In the genomic region with DNA sequence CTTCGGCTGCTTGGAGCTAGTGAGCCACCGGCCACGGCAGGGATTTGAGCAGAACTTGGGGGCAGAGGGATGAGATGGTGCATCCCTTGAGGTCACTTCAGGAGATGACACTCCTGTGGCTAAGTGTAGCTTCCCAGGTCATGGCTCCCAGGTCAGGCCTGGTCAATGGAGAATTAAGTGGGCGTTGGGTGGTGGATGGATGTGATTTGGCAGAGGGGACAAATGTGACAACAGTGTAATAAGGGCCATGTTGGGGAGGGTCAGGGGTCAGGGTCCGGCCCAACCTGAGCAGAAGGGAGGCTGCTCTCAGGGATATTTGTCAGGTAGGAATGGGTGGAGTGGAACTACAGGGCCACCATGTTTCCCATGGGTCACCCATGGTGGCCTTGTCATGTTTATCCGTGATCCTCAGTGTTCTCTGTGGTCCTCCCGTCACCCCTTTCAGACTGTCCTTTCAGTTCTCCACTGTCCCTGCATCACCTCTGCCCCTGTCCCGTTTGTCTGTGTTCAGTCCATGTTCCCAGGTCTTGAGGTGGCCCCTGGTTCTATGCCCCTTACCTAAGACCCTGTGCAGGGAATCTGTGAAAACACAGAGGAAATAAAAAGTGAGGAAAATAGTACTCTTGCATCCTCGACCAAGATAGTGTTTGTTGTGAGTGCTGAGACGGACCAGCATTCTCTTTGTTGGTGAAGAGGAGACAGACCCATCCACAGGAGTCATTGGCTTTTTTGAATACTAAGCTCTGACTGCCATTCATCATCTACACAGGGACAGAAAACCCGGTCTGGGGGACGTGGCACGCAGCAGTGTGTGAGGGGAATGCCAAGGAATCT, we compare ENCODE assay signal across 8 cellular contexts. TPM values are rescaled to one million over a fixed set of nuclear protein-coding genes. Genes with fewer than 3 reads are reported as not detected.
DNase-seq lines count a peak whose midpoint lies in the region; ATAC-seq and TF ChIP-seq lines count a peak whose summit lies in the region.

No MANE protein-coding gene starts in this region.

- no peak for TF ChIP-seq POLR2A in testis (IDR thresholded peaks at IDR 0.05)

- H3K4me3 ChIP-seq in adipocyte (ENCODE audit: low read length) (peak overlapping the region; percentile 95), left lung (peak overlapping the region; percentile 79 to 82), testis (peak overlapping the region; percentile 95 to 99)

- POLR2A ChIA-PET in activated CD4-positive, alpha-beta T cell treated with anti-CD3 and anti-CD28 coated beads for 36 hours (lab: Charles Lee), result interaction anchor here (1.1 kb wide), 2 partner anchors 26 to 28 kb away, joined by 3 to 5 read pairs; a partner anchor contains a TSS

- H3K27ac ChIP-seq in left lung (peak overlapping the region in 1 of 2 donors; percentile 84), testis (peak overlapping the region in 1 of 2 donors; percentile 68)

- CTCF ChIA-PET in activated CD4-positive, alpha-beta T cell treated with anti-CD3 and anti-CD28 coated beads for 36 hours (lab: Charles Lee), result interaction anchor here (0.6 to 2.4 kb wide), 2 partner anchors 10 to 62 kb away, joined by 4 to 6 read pairs; no protein-coding TSS in a partner anchor

- ATAC-seq in activated CD4-positive, alpha-beta T cell treated with anti-CD3 and anti-CD28 coated beads for 36 hours, result no peak
- ATAC-seq in left lung, result no peak
- ATAC-seq in GM21619 (IDR thresholded peaks at IDR 0.05; ENCODE audit: unreplicated experiment), result no peak
- no peak for ATAC-seq in HG03025 (IDR thresholded peaks at IDR 0.05; ENCODE audit: low FRiP score, unreplicated experiment)
- no peak for ATAC-seq in GM21737 (IDR thresholded peaks at IDR 0.05; ENCODE audit: unreplicated experiment)

- 35 to 41% methylated on average over 13 of the region's 13 CpGs for WGBS in testis, 2 donors

- H3K4me1 ChIP-seq in adipocyte (ENCODE audit: control insufficient read depth, insufficient read depth, low read length) (peaks cover 60% of the 10 kb centered on the region), left lung (peaks cover 11 to 72% of the 10 kb centered on the region in 2 donors), testis (peaks cover 38% of the 10 kb centered on the region)

- H3K9ac ChIP-seq in adipocyte (ENCODE audit: low read length), result peak overlapping the region; percentile 98

- DNase-seq in activated CD4-positive, alpha-beta T cell treated with anti-CD3 and anti-CD28 coated beads for 36 hours, result no peak
- DNase-seq in activated CD4-positive, alpha-beta T cell treated with anti-CD3 and anti-CD28 coated beads for 48 hours, result no peak
- DNase-seq in adipocyte (ENCODE audit: low read depth) (no peak), left lung (no peak), testis (no peak)

- no peak for TF ChIP-seq CTCF in left lung (IDR thresholded peaks at IDR 0.05)
- no peak for TF ChIP-seq CTCF in testis (IDR thresholded peaks at IDR 0.05)

- H3K27me3 ChIP-seq in adipocyte (replicated peaks; ENCODE audit: control insufficient read depth, insufficient read depth, low read length) (peaks cover 17% of the 10 kb centered on the region), left lung (peaks cover 23 to 36% of the 10 kb centered on the region in 2 donors), testis (no peaks in the 10 kb centered on the region)

- intact Hi-C loops in activated CD4-positive, alpha-beta T cell treated with anti-CD3 and anti-CD28 coated beads for 36 hours (cut with DNase I, micrococcal nuclease), result no loop called here
- intact Hi-C loops in left lung (cut with DNase I), result no loop called here
- intact Hi-C loops in testis (cut with DNase I; ENCODE audit: low total_unique reads), result no loop called here

- peaks cover 41% of the 10 kb centered on the region for H3K4me1 Mint-ChIP-seq in activated CD4-positive, alpha-beta T cell treated with anti-CD3 and anti-CD28 coated beads for 36 hours

- H3K36me3 ChIP-seq in adipocyte (ENCODE audit: control insufficient read depth, insufficient read depth, low read length, severe bottlenecking) (peaks cover 17% of the 10 kb centered on the region), left lung (peaks cover 0 to 6% of the 10 kb centered on the region in 2 donors), testis (ENCODE audit: low read depth, missing control alignments) (no peaks in the 10 kb centered on the region)

- H3K27ac Mint-ChIP-seq in activated CD4-positive, alpha-beta T cell treated with anti-CD3 and anti-CD28 coated beads for 36 hours, result peak overlapping the region; percentile 78

- no peaks in the 10 kb centered on the region for H3K9me3 Mint-ChIP-seq in activated CD4-positive, alpha-beta T cell treated with anti-CD3 and anti-CD28 coated beads for 36 hours (ENCODE audit: low read depth)

- H3K4me3 Mint-ChIP-seq in activated CD4-positive, alpha-beta T cell treated with anti-CD3 and anti-CD28 coated beads for 36 hours, result peak overlapping the region; percentile 90

- peaks cover 8% of the 10 kb centered on the region for H3K36me3 Mint-ChIP-seq in activated CD4-positive, alpha-beta T cell treated with anti-CD3 and anti-CD28 coated beads for 36 hours (ENCODE audit: low read depth)

- H3K27me3 Mint-ChIP-seq in activated CD4-positive, alpha-beta T cell treated with anti-CD3 and anti-CD28 coated beads for 36 hours, result peaks cover 21% of the 10 kb centered on the region

- H3K9me3 ChIP-seq in adipocyte (ENCODE audit: control insufficient read depth, low read length) (no peaks in the 10 kb centered on the region), left lung (no peaks in the 10 kb centered on the region), testis (no peaks in the 10 kb centered on the region)

RNA-seq across cellular contexts. Expression of a gene that starts 6.1 kb away (rescaled TPM):
- total RNA-seq in activated CD4-positive, alpha-beta T cell treated with anti-CD3 and anti-CD28 coated beads for 36 hours, result 10 to 100 TPM; 48.5 to 52.8 TPM
- total RNA-seq in left lung (10 to 100 TPM; 80.7 to 99.3 TPM), testis (10 to 100 TPM; 61.7 to 64.9 TPM)
- polyA plus RNA-seq in testis (ENCODE audit: insufficient read depth, low read depth, low replicate concordance), result 56.0 TPM

RNA-seq across cellular contexts. Expression of a gene that starts 22.3 kb away (rescaled TPM):
- not detected for total RNA-seq in activated CD4-positive, alpha-beta T cell treated with anti-CD3 and anti-CD28 coated beads for 36 hours
- total RNA-seq in left lung, result not detected
- 10 to 100 TPM; 15.3 to 16.0 TPM for total RNA-seq in testis
- 2.3 TPM for polyA plus RNA-seq in testis (ENCODE audit: insufficient read depth, low read depth, low replicate concordance)

RNA-seq across cellular contexts. Expression of a gene that starts 28.0 kb away (rescaled TPM):
- 10 to 100 TPM; 12.9 to 13.4 TPM for total RNA-seq in activated CD4-positive, alpha-beta T cell treated with anti-CD3 and anti-CD28 coated beads for 36 hours
- total RNA-seq in left lung (10 to 100 TPM; 11.9 to 12.4 TPM), testis (10 to 100 TPM; 27.4 to 38.0 TPM)
- 42.9 TPM for polyA plus RNA-seq in testis (ENCODE audit: insufficient read depth, low read depth, low replicate concordance)

RNA-seq across cellular contexts. Expression of a gene that starts 41.3 kb away (rescaled TPM):
- not detected for total RNA-seq in activated CD4-positive, alpha-beta T cell treated with anti-CD3 and anti-CD28 coated beads for 36 hours
- total RNA-seq in left lung, result not detected
- total RNA-seq in testis, result 100 to 1,000 TPM in 1 of 2 donors, 10 to 100 TPM in 1; 66.0 to 188 TPM
- 205 TPM for polyA plus RNA-seq in testis (ENCODE audit: insufficient read depth, low read depth, low replicate concordance)

RNA-seq across cellular contexts. Expression of a gene that starts 50.2 kb away (rescaled TPM):
- 10 to 100 TPM; 23.7 to 27.5 TPM for total RNA-seq in activated CD4-positive, alpha-beta T cell treated with anti-CD3 and anti-CD28 coated beads for 36 hours
- total RNA-seq in left lung, result 10 to 100 TPM; 59.9 to 87.0 TPM
- 100 to 1,000 TPM in 1 of 2 donors, 10 to 100 TPM in 1; 89.5 to 106 TPM for total RNA-seq in testis
- 64.6 TPM for polyA plus RNA-seq in testis (ENCODE audit: insufficient read depth, low read depth, low replicate concordance)

Comparison
In these comparisons a context has a peak if more than half of its experiments do, and no peak if none do; other contexts are left out.
1. RNA of a gene that starts 22.3 kb away (total RNA-seq): 15.3 to 16.0 TPM in testis; not detected in activated CD4-positive, alpha-beta T cell treated with anti-CD3 and anti-CD28 coated beads for 36 hours and not detected in left lung; every median in the first group is over 10 times any median in the second.
2. Peak in every context shown above with its lines, with median percentiles within 50 percentile points of each other: H3K4me3 ChIP-seq.